Comparison of ENCODE assay signal across 8 cellular contexts in the genomic region with DNA sequence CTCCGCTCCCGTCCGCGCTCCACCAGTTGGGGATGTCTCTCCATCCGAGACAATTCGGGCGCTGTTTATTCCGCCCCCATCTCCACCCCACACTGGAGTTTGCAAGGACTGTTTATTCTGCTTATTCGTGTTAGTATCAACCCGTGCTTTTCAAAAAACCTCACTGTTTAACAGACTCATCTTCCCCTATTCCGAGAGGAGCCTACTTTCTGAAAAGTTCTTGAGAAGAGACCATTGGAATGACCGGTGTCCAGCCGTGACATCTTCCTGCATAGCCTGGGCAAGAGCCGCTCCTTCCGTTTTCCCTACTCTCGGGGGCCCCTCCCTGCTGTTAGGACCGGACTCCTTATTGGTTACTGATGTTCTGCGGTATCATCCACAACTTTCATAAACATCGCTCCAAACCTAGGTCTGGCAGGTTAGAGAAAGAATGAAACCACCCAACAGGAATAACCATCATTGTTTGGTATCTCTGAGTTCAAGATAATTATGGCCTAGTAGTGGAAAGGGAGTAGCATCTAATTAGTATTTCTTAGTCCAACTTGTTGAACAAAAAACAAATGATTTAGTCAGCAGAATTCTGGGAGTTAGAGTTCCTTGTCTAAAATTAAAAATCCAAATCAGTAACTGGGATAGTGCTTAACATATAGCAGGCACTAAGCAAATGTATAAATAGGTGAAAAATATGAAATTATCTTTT. TPM values are rescaled to one million over a fixed set of nuclear protein-coding genes. Genes with fewer than 3 reads are reported as not detected.
DNase-seq lines count a peak whose midpoint lies in the region; ATAC-seq and TF ChIP-seq lines count a peak whose summit lies in the region.

No MANE protein-coding gene starts in this region.

- H3K9ac ChIP-seq in HUES64 (ENCODE audit: low read depth, low read length) (peak overlapping the region; percentile 93), PC-3 (ENCODE audit: low read length) (peak overlapping the region; percentile 85)

- peak in 1 of 2 donors; percentile 52 for TF ChIP-seq POLR2A in thyroid gland (IDR thresholded peaks at IDR 0.05)

- H3K36me3 ChIP-seq in Caco-2 (ENCODE audit: control insufficient read depth, insufficient read depth, low read length) = no peaks in the 10 kb centered on the region
- peaks cover 6% of the 10 kb centered on the region for H3K36me3 ChIP-seq in HUES64 (ENCODE audit: insufficient read depth, low read length)
- H3K36me3 ChIP-seq in PC-3 (ENCODE audit: low read depth, low read length) = peaks cover 2% of the 10 kb centered on the region; the same call in 1 of the 2 replicates
- H3K36me3 ChIP-seq in thyroid gland = peaks cover 0 to 1% of the 10 kb centered on the region in 2 donors

- H3K9me3 ChIP-seq in Caco-2 (no peaks in the 10 kb centered on the region), HUES64 (ENCODE audit: insufficient read depth, low read depth, low read length) (no peaks in the 10 kb centered on the region), PC-3 (ENCODE audit: low read length) (no peaks in the 10 kb centered on the region), thyroid gland (no peaks in the 10 kb centered on the region)

- H3K36me3 Mint-ChIP-seq in Caco-2 (ENCODE audit: insufficient read depth, unreplicated experiment) = peaks cover 12% of the 10 kb centered on the region
- peaks cover 23% of the 10 kb centered on the region for H3K36me3 Mint-ChIP-seq in nephron progenitor cell (ENCODE audit: low read depth)

- H3F3A ChIP-seq in PC-3 (ENCODE audit: low read length, unreplicated experiment) = no peaks in the 10 kb centered on the region

- H3K4me3 ChIP-seq in Caco-2 (ENCODE audit: low read depth, low read length) = peak overlapping the region; percentile 65
- peak overlapping the region; percentile 91 for H3K4me3 ChIP-seq in HUES64 (ENCODE audit: low read length)
- H3K4me3 ChIP-seq in PC-3 (ENCODE audit: low read length) = peak overlapping the region; percentile 95
- peak overlapping the region; percentile 17 to 70 (median 65) for H3K4me3 ChIP-seq in thyroid gland (replicated peaks in 1 of 3)

- intact Hi-C loops in Caco-2 (cut with micrococcal nuclease; ENCODE audit: unreplicated experiment) (loop anchor here (2.0 to 5.0 kb wide), 2 partner anchors 44 to 55 kb away; a partner anchor contains a TSS), PC-3 (cut with micrococcal nuclease) (loop anchor here (5.0 kb wide), 2 partner anchors 150 to 330 kb away; a partner anchor contains a TSS), thyroid gland (cut with DNase I) (no loop called here)

- 1% methylated on average over 19 of the region's 19 CpGs for WGBS in HUES64
- 1% methylated on average over 19 of the region's 19 CpGs for WGBS in thyroid gland, 2 donors

- peaks cover 5% of the 10 kb centered on the region; the same call in 1 of the 2 replicates for H4K20me1 ChIP-seq in PC-3 (ENCODE audit: low read length)

- DNase-seq in Caco-2 (peak; percentile 70 to 79), PC-3 (peak; percentile 76), foreskin melanocyte (peak; percentile 75), nephron progenitor cell (peak; percentile 68), thyroid gland (peak; percentile 77 to 80)
- peak; percentile 13 for DNase-seq in activated naive CD4-positive, alpha-beta T cell treated with anti-CD3 and anti-CD28 coated beads, Interleukin-2, amount 50 U/mL, for 16 hours

- H3K27ac Mint-ChIP-seq in Caco-2 (ENCODE audit: unreplicated experiment) = peak overlapping the region; percentile 100
- peak overlapping the region; percentile 99 for H3K27ac Mint-ChIP-seq in nephron progenitor cell

- H3K4me1 ChIP-seq in Caco-2 (no peaks in the 10 kb centered on the region), HUES64 (ENCODE audit: insufficient read depth, low read length) (peaks cover 6% of the 10 kb centered on the region; the same call in 1 of the 2 replicates), PC-3 (ENCODE audit: insufficient read depth, low read length) (peaks cover 7% of the 10 kb centered on the region), thyroid gland (peaks cover 16 to 23% of the 10 kb centered on the region in 2 donors)

- H3K27me3 ChIP-seq in Caco-2 (replicated peaks; ENCODE audit: control insufficient read depth, insufficient read depth, low read length) (no peaks in the 10 kb centered on the region), HUES64 (ENCODE audit: insufficient read depth, low read length) (peaks cover 5% of the 10 kb centered on the region; the same call in 1 of the 2 replicates), PC-3 (ENCODE audit: low read length) (no peaks in the 10 kb centered on the region), thyroid gland (no peaks in the 10 kb centered on the region)

- peak overlapping the region; percentile 85 for H2AFZ ChIP-seq in PC-3 (ENCODE audit: low read length)

- H3K4me2 ChIP-seq in PC-3 (ENCODE audit: low read length) = peak overlapping the region; percentile 85

- POLR2A ChIA-PET in Caco-2 (lab: Charles Lee) (no interaction called here), PC-3 (lab: Charles Lee; ENCODE audit: unreplicated experiment) (no interaction called here)

- ATAC-seq in GM21367 (IDR thresholded peaks at IDR 0.05; ENCODE audit: unreplicated experiment) = peak; percentile 31
- ATAC-seq in PC-3 = peak; percentile 75

- H3K79me2 ChIP-seq in PC-3 (ENCODE audit: low read length) = peaks cover 36% of the 10 kb centered on the region

- H3K9me2 ChIP-seq in PC-3 (replicated peaks; ENCODE audit: low read length) = no peaks in the 10 kb centered on the region

- TF ChIP-seq CTCF in Caco-2 (IDR thresholded peaks at IDR 0.05; ENCODE audit: insufficient read depth in 1 of 2, low read depth in 1 of 2, low read length in 1 of 2, severe bottlenecking in 1 of 2, unreplicated experiment in 1 of 2) (no peak), PC-3 (conservative IDR thresholded peaks at IDR 0.05; ENCODE audit: low read depth, low read length) (no peak), nephron progenitor cell (IDR thresholded peaks at IDR 0.05) (no peak), thyroid gland (IDR thresholded peaks at IDR 0.05) (no peak)

- H3K27ac ChIP-seq in HUES64 (ENCODE audit: low read depth, low read length) = peak overlapping the region; percentile 91
- H3K27ac ChIP-seq in PC-3 (ENCODE audit: low read length) = peak overlapping the region; percentile 62
- H3K27ac ChIP-seq in thyroid gland = peak overlapping the region; percentile 94 to 95 (median 94)

- H3K27me3 Mint-ChIP-seq in Caco-2 (ENCODE audit: insufficient read depth, unreplicated experiment) (no peaks in the 10 kb centered on the region), nephron progenitor cell (ENCODE audit: low read depth, poor library complexity) (peaks cover 3% of the 10 kb centered on the region)

- CTCF ChIA-PET in Caco-2 (lab: Charles Lee) = no interaction called here
- CTCF ChIA-PET in PC-3 (lab: Charles Lee) = interaction anchor here (0.6 kb wide), 1 partner anchor 13 kb away, joined by 3 read pairs; no protein-coding TSS in a partner anchor

- H3K4me1 Mint-ChIP-seq in Caco-2 (ENCODE audit: low read depth, unreplicated experiment) (peaks cover 9% of the 10 kb centered on the region), nephron progenitor cell (peaks cover 27% of the 10 kb centered on the region)

- BruUV-seq in Caco-2 (replicated peaks; lab: Mats Ljungman, UMichigan) (TSS peak; percentile 78), PC-3 (replicated peaks; lab: Mats Ljungman, UMichigan) (TSS peak; percentile 70)

- H3K9me3 Mint-ChIP-seq in Caco-2 (ENCODE audit: unreplicated experiment) (no peaks in the 10 kb centered on the region), nephron progenitor cell (peaks cover 3% of the 10 kb centered on the region)

- H3K4me3 Mint-ChIP-seq in Caco-2 (ENCODE audit: unreplicated experiment) (peak overlapping the region; percentile 100), nephron progenitor cell (peak overlapping the region; percentile 96)

RNA-seq across cellular contexts. Expression of a gene that starts 0.8 kb away (rescaled TPM):
- 24.1 and 34.3 TPM in 2 replicates for total RNA-seq in Caco-2 (2022)
- 29.5 TPM for polyA plus RNA-seq in HUES64 (2013, experiment 1 of 2)
- polyA plus RNA-seq in HUES64 (2013, experiment 2 of 2) = 33.5 TPM
- total RNA-seq in PC-3 (2014; rRNA removed) = 14.8 and 17.2 TPM in 2 replicates
- 100 to 1,000 TPM in 3 of 4 donors, 10 to 100 TPM in 1; 82.6 to 223 (median 100) TPM for total RNA-seq in thyroid gland

RNA-seq across cellular contexts. Expression of a gene that starts 34.6 kb away (rescaled TPM):
- total RNA-seq in Caco-2 (2022) (0.16 TPM in 1 of 2 replicates, not detected in the other), PC-3 (2014; rRNA removed) (0.63 TPM in 1 of 2 replicates, not detected in the other), thyroid gland (not detected)
- polyA plus RNA-seq in HUES64 (2013, experiment 1 of 2) = 0.10 TPM
- 0.13 TPM for polyA plus RNA-seq in HUES64 (2013, experiment 2 of 2)

RNA-seq across cellular contexts. Expression of a gene that starts 55.2 kb away (rescaled TPM):
- total RNA-seq in Caco-2 (2022) (37.7 and 37.8 TPM in 2 replicates), PC-3 (2014; rRNA removed) (20.2 and 21.9 TPM in 2 replicates), thyroid gland (10 to 100 TPM; 25.0 to 41.0 (median 29.8) TPM)
- 32.4 TPM for polyA plus RNA-seq in HUES64 (2013, experiment 1 of 2)
- polyA plus RNA-seq in HUES64 (2013, experiment 2 of 2) = 29.7 TPM

Comparison
In these comparisons a context has a peak if more than half of its experiments do, and no peak if none do; other contexts are left out.
1. Peak in every context shown above with its lines: DNase-seq, ATAC-seq, H3K4me3 ChIP-seq and H3K27ac ChIP-seq.
2. DNase-seq: peak in every context shown above with its lines; median percentile 78 in thyroid gland; 76 in PC-3; 75 in foreskin melanocyte; 74 in Caco-2; 68 in nephron progenitor cell; 13 in activated naive CD4-positive, alpha-beta T cell treated with anti-CD3 and anti-CD28 coated beads, Interleukin-2, amount 50 U/mL, for 16 hours.